In the genomic region with DNA sequence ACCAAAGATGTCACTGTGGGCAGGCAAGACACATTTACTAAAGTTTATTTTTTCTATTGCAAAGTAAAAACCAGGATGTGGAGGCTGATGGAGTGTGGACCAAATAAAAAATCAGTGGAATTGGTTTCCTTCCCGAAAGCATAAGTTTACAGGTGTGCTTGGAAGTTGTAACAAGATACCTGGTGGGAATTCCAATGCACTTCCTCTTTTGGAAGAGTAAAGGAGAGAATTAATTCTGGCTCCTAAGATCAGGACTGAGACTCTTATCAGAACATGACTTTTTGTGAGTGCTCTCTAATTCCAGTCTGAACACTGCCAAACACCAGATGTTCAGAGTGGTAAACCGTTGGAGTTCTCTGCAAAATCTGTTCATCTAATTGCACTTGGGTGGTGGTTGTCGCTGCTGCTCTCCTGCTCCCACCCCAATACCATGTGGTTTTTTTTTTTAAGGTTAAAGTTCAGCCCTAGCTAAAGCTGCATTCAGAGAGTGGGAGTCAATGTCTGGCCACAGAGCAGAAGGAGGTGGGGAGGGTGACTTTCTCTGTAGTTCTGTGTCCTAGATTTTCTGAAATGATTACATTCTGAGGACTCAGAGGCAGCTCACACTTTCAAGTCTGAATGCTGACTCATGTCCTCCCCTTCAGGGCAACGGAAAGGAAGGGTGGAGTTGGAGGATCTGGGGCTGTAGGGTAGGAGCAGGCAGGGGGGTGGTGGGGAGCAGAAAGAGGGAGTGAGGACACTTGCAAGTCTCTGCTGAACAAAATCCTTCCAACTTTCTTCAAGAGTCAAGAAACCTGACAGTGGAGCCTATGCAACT, we compare ENCODE assay signal across 1 cellular context.
TF ChIP-seq lines count a peak whose summit lies in the region.

No MANE protein-coding gene starts in this region.

TF ChIP-seq in K562, 482 proteins besides CTCF, POLR2A, EP300 and RAD21 (continued from another document and continues in another):
- TF ChIP-seq, protein P1, sequence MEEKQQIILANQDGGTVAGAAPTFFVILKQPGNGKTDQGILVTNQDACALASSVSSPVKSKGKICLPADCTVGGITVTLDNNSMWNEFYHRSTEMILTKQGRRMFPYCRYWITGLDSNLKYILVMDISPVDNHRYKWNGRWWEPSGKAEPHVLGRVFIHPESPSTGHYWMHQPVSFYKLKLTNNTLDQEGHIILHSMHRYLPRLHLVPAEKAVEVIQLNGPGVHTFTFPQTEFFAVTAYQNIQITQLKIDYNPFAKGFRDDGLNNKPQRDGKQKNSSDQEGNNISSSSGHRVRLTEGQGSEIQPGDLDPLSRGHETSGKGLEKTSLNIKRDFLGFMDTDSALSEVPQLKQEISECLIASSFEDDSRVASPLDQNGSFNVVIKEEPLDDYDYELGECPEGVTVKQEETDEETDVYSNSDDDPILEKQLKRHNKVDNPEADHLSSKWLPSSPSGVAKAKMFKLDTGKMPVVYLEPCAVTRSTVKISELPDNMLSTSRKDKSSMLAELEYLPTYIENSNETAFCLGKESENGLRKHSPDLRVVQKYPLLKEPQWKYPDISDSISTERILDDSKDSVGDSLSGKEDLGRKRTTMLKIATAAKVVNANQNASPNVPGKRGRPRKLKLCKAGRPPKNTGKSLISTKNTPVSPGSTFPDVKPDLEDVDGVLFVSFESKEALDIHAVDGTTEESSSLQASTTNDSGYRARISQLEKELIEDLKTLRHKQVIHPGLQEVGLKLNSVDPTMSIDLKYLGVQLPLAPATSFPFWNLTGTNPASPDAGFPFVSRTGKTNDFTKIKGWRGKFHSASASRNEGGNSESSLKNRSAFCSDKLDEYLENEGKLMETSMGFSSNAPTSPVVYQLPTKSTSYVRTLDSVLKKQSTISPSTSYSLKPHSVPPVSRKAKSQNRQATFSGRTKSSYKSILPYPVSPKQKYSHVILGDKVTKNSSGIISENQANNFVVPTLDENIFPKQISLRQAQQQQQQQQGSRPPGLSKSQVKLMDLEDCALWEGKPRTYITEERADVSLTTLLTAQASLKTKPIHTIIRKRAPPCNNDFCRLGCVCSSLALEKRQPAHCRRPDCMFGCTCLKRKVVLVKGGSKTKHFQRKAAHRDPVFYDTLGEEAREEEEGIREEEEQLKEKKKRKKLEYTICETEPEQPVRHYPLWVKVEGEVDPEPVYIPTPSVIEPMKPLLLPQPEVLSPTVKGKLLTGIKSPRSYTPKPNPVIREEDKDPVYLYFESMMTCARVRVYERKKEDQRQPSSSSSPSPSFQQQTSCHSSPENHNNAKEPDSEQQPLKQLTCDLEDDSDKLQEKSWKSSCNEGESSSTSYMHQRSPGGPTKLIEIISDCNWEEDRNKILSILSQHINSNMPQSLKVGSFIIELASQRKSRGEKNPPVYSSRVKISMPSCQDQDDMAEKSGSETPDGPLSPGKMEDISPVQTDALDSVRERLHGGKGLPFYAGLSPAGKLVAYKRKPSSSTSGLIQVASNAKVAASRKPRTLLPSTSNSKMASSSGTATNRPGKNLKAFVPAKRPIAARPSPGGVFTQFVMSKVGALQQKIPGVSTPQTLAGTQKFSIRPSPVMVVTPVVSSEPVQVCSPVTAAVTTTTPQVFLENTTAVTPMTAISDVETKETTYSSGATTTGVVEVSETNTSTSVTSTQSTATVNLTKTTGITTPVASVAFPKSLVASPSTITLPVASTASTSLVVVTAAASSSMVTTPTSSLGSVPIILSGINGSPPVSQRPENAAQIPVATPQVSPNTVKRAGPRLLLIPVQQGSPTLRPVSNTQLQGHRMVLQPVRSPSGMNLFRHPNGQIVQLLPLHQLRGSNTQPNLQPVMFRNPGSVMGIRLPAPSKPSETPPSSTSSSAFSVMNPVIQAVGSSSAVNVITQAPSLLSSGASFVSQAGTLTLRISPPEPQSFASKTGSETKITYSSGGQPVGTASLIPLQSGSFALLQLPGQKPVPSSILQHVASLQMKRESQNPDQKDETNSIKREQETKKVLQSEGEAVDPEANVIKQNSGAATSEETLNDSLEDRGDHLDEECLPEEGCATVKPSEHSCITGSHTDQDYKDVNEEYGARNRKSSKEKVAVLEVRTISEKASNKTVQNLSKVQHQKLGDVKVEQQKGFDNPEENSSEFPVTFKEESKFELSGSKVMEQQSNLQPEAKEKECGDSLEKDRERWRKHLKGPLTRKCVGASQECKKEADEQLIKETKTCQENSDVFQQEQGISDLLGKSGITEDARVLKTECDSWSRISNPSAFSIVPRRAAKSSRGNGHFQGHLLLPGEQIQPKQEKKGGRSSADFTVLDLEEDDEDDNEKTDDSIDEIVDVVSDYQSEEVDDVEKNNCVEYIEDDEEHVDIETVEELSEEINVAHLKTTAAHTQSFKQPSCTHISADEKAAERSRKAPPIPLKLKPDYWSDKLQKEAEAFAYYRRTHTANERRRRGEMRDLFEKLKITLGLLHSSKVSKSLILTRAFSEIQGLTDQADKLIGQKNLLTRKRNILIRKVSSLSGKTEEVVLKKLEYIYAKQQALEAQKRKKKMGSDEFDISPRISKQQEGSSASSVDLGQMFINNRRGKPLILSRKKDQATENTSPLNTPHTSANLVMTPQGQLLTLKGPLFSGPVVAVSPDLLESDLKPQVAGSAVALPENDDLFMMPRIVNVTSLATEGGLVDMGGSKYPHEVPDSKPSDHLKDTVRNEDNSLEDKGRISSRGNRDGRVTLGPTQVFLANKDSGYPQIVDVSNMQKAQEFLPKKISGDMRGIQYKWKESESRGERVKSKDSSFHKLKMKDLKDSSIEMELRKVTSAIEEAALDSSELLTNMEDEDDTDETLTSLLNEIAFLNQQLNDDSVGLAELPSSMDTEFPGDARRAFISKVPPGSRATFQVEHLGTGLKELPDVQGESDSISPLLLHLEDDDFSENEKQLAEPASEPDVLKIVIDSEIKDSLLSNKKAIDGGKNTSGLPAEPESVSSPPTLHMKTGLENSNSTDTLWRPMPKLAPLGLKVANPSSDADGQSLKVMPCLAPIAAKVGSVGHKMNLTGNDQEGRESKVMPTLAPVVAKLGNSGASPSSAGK (IDR thresholded peaks at IDR 0.05), result peak; percentile 36; the same call in 1 of the 2 replicates
- TF ChIP-seq SRSF9 (IDR thresholded peaks at IDR 0.05; ENCODE audit: borderline replicate concordance, low read depth, low read length) (no peak), SMARCC2 (IDR thresholded peaks at IDR 0.05; ENCODE audit: low read depth) (peak; percentile 75), GABPA (tag; conservative IDR thresholded peaks at IDR 0.05; ENCODE audit: low read depth) (no peak; the same call in 1 of the 2 replicates), PTTG1 (tag; IDR thresholded peaks at IDR 0.05; ENCODE audit: low read depth) (no peak), ZNF717 (CRISPR knock-in tag; IDR thresholded peaks at IDR 0.05) (no peak), PHF8 (IDR thresholded peaks at IDR 0.05; ENCODE audit: borderline replicate concordance, low read length) (no peak), DNMT1 (IDR thresholded peaks at IDR 0.05) (no peak), MEF2A (IDR thresholded peaks at IDR 0.05; ENCODE audit: control insufficient read depth, low read depth, low read length) (peak; percentile 52; the same call in 1 of the 2 replicates), ZNF707 (CRISPR knock-in tag; conservative IDR thresholded peaks at IDR 0.05) (no peak), TGIF2 (CRISPR knock-in tag; IDR thresholded peaks at IDR 0.05) (no peak), CCNT2 (IDR thresholded peaks at IDR 0.05; ENCODE audit: borderline replicate concordance, extremely low read depth, insufficient read length, low read depth, low read length) (no peak), ZBTB17 (CRISPR knock-in tag; IDR thresholded peaks at IDR 0.05) (no peak), ZNF445 (CRISPR knock-in tag; IDR thresholded peaks at IDR 0.05; ENCODE audit: low read depth) (no peak)
- TF ChIP-seq, protein P2, sequence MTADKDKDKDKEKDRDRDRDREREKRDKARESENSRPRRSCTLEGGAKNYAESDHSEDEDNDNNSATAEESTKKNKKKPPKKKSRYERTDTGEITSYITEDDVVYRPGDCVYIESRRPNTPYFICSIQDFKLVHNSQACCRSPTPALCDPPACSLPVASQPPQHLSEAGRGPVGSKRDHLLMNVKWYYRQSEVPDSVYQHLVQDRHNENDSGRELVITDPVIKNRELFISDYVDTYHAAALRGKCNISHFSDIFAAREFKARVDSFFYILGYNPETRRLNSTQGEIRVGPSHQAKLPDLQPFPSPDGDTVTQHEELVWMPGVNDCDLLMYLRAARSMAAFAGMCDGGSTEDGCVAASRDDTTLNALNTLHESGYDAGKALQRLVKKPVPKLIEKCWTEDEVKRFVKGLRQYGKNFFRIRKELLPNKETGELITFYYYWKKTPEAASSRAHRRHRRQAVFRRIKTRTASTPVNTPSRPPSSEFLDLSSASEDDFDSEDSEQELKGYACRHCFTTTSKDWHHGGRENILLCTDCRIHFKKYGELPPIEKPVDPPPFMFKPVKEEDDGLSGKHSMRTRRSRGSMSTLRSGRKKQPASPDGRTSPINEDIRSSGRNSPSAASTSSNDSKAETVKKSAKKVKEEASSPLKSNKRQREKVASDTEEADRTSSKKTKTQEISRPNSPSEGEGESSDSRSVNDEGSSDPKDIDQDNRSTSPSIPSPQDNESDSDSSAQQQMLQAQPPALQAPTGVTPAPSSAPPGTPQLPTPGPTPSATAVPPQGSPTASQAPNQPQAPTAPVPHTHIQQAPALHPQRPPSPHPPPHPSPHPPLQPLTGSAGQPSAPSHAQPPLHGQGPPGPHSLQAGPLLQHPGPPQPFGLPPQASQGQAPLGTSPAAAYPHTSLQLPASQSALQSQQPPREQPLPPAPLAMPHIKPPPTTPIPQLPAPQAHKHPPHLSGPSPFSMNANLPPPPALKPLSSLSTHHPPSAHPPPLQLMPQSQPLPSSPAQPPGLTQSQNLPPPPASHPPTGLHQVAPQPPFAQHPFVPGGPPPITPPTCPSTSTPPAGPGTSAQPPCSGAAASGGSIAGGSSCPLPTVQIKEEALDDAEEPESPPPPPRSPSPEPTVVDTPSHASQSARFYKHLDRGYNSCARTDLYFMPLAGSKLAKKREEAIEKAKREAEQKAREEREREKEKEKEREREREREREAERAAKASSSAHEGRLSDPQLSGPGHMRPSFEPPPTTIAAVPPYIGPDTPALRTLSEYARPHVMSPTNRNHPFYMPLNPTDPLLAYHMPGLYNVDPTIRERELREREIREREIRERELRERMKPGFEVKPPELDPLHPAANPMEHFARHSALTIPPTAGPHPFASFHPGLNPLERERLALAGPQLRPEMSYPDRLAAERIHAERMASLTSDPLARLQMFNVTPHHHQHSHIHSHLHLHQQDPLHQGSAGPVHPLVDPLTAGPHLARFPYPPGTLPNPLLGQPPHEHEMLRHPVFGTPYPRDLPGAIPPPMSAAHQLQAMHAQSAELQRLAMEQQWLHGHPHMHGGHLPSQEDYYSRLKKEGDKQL (CRISPR knock-in tag; IDR thresholded peaks at IDR 0.05; ENCODE audit: borderline replicate concordance), result no peak
- TF ChIP-seq, protein P3, sequence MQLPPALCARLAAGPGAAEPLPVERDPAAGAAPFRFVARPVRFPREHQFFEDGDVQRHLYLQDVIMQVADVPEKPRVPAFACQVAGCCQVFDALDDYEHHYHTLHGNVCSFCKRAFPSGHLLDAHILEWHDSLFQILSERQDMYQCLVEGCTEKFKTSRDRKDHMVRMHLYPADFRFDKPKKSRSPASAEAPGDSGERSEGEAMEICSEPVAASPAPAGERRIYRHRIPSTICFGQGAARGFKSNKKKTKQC (CRISPR knock-in tag; IDR thresholded peaks at IDR 0.05), result no peak
- TF ChIP-seq, protein P4, sequence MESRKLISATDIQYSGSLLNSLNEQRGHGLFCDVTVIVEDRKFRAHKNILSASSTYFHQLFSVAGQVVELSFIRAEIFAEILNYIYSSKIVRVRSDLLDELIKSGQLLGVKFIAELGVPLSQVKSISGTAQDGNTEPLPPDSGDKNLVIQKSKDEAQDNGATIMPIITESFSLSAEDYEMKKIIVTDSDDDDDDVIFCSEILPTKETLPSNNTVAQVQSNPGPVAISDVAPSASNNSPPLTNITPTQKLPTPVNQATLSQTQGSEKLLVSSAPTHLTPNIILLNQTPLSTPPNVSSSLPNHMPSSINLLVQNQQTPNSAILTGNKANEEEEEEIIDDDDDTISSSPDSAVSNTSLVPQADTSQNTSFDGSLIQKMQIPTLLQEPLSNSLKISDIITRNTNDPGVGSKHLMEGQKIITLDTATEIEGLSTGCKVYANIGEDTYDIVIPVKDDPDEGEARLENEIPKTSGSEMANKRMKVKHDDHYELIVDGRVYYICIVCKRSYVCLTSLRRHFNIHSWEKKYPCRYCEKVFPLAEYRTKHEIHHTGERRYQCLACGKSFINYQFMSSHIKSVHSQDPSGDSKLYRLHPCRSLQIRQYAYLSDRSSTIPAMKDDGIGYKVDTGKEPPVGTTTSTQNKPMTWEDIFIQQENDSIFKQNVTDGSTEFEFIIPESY (CRISPR knock-in tag; IDR thresholded peaks at IDR 0.05), result no peak
